ENCODE assay signal across 17 cellular contexts in genomic region chr15:66691727-66692126, GRCh38. TPM values are rescaled to one million over a fixed set of nuclear protein-coding genes. Genes with fewer than 3 reads are reported as not detected.
DNase-seq lines count a peak whose midpoint lies in the region; ATAC-seq and TF ChIP-seq lines count a peak whose summit lies in the region.
"Had no signal": no experiment of that assay in that cellular context is flagged by ENCODE, and none has a peak within 500 bp of the region (broad histone marks: within the 10 kb centered on the region; RNA-seq: fewer than 3 reads in every experiment).

No MANE protein-coding gene starts in this region.

- no peaks in the 10 kb centered on the region for H3K9me2 ChIP-seq in GM23338 (ENCODE audit: insufficient read depth)
- H3K9me2 ChIP-seq in hepatocyte (replicated peaks; ENCODE audit: insufficient read depth), result no peaks in the 10 kb centered on the region

- H3K18ac ChIP-seq in trophoblast cell (ENCODE audit: low read length), result no peak overlapping the region

- DNase-seq in activated CD4-positive, alpha-beta T cell treated with anti-CD3 and anti-CD28 coated beads, Interleukin-2, amount 10 ng/mL, durations not matched to agents 7 days and 5 days, result no peak
- DNase-seq in activated CD4-positive, alpha-beta T cell treated with anti-CD3 and anti-CD28 coated beads, Interleukin-2, amount 50 U/mL, for 48 hours, result no peak
- no peak for DNase-seq in GM23338 (ENCODE audit: low spot score)
- DNase-seq in hepatocyte (ENCODE audit: low spot score), result no peak
- no peak for DNase-seq in trophoblast cell
- DNase-seq in H7, result no peak
- no peak for DNase-seq in retina
- DNase-seq: 8988T, DMS 273 treated with DMSO at 0.1 percent for 48 hours, HFFc6, KBM-7, MV-4-11, NCI-H1417 treated with DMSO at 0.1 percent for 48 hours, NCI-H1930, NCI-H446 treated with DMSO at 0.1 percent for 48 hours had no signal

- peak overlapping the region; percentile 29 for H4K91ac ChIP-seq in trophoblast cell (ENCODE audit: low read depth, low read length)

- H3K4me1 Mint-ChIP-seq in activated CD4-positive, alpha-beta T cell treated with anti-CD3 and anti-CD28 coated beads, Interleukin-2, amount 10 ng/mL, durations not matched to agents 7 days and 5 days, result peaks cover 18% of the 10 kb centered on the region
- H3K4me1 Mint-ChIP-seq in GM23338, result no peaks in the 10 kb centered on the region

- no peak overlapping the region for H3K9ac ChIP-seq in trophoblast cell (ENCODE audit: low read length)

- ATAC-seq in GM23338, result no peak
- no peak for ATAC-seq in GM18511 (IDR thresholded peaks at IDR 0.05; ENCODE audit: unreplicated experiment)
- ATAC-seq: Panc1 had no signal

- H3K27me3 ChIP-seq in GM23338 (ENCODE audit: insufficient read depth) (no peaks in the 10 kb centered on the region), hepatocyte (no peaks in the 10 kb centered on the region), trophoblast cell (ENCODE audit: insufficient read depth, low read length) (no peaks in the 10 kb centered on the region), H7 (ENCODE audit: control insufficient read depth, insufficient read depth, low read length) (no peaks in the 10 kb centered on the region)

- POLR2A ChIA-PET in activated CD4-positive, alpha-beta T cell treated with anti-CD3 and anti-CD28 coated beads, Interleukin-2, amount 10 ng/mL, durations not matched to agents 7 days and 5 days (lab: Charles Lee), result no interaction called here

- H3K9me3 ChIP-seq in hepatocyte (ENCODE audit: low read depth), result no peaks in the 10 kb centered on the region
- H3K9me3 ChIP-seq in trophoblast cell (ENCODE audit: insufficient read depth, low read depth, low read length), result no peaks in the 10 kb centered on the region

- H4K8ac ChIP-seq in trophoblast cell (ENCODE audit: low read depth, low read length), result no peak overlapping the region

- no peaks in the 10 kb centered on the region for H3K79me2 ChIP-seq in GM23338 (replicated peaks; ENCODE audit: insufficient read depth)
- H3K79me2 ChIP-seq in hepatocyte, result no peaks in the 10 kb centered on the region
- H3K79me2 ChIP-seq in trophoblast cell (ENCODE audit: control insufficient read depth, insufficient read depth, low read length, poor library complexity), result no peaks in the 10 kb centered on the region

- peak overlapping the region; percentile 73 for H2BK12ac ChIP-seq in trophoblast cell (ENCODE audit: low read length)

- H3K9me3 Mint-ChIP-seq in activated CD4-positive, alpha-beta T cell treated with anti-CD3 and anti-CD28 coated beads, Interleukin-2, amount 10 ng/mL, durations not matched to agents 7 days and 5 days, result peaks cover 3% of the 10 kb centered on the region
- H3K9me3 Mint-ChIP-seq in GM23338, result no peaks in the 10 kb centered on the region
- H3K9me3 Mint-ChIP-seq: HFFc6 had no signal

- no peak overlapping the region for H3K14ac ChIP-seq in trophoblast cell (ENCODE audit: low read length)

- H2AFZ ChIP-seq in GM23338 (0 out of 2 replicates have a peak overlapping the region, but pooled peaks have one; percentile 3), hepatocyte (no peak overlapping the region), trophoblast cell (ENCODE audit: insufficient read depth, low read length, poor library complexity) (no peak overlapping the region)

- H3K36me3 ChIP-seq in GM23338 (ENCODE audit: insufficient read depth) (no peaks in the 10 kb centered on the region), hepatocyte (replicated peaks; ENCODE audit: insufficient read depth, low read depth) (no peaks in the 10 kb centered on the region), trophoblast cell (ENCODE audit: control insufficient read depth in 1 of 2, insufficient read depth in 2 of 2, low read length in 2 of 2) (no peaks in the 10 kb centered on the region), H7 (replicated peaks; ENCODE audit: control insufficient read depth, insufficient read depth, low read length) (no peaks in the 10 kb centered on the region)

- H3K4me2 ChIP-seq in GM23338, result no peak overlapping the region
- H3K4me2 ChIP-seq in hepatocyte, result no peak overlapping the region
- H3K4me2 ChIP-seq in trophoblast cell (ENCODE audit: low read length), result no peak overlapping the region

- peak overlapping the region; percentile 38 for H2BK120ac ChIP-seq in trophoblast cell (ENCODE audit: insufficient read depth, low read length, poor library complexity)

- no peak overlapping the region for H3K23ac ChIP-seq in trophoblast cell (ENCODE audit: low read length)

- no peak overlapping the region for H4K12ac ChIP-seq in trophoblast cell (ENCODE audit: low read depth, low read length)

- no peaks in the 10 kb centered on the region for H3K4me1 ChIP-seq in GM23338 (ENCODE audit: insufficient read depth)
- H3K4me1 ChIP-seq in hepatocyte (ENCODE audit: insufficient read depth), result peaks cover 11% of the 10 kb centered on the region
- H3K4me1 ChIP-seq in trophoblast cell (ENCODE audit: control insufficient read depth in 1 of 2, insufficient read depth in 2 of 2, low read length in 2 of 2), result peaks cover 4 to 6% of the 10 kb centered on the region in 2 experiments

- no peak overlapping the region for H3K4me3 Mint-ChIP-seq in activated CD4-positive, alpha-beta T cell treated with anti-CD3 and anti-CD28 coated beads, Interleukin-2, amount 10 ng/mL, durations not matched to agents 7 days and 5 days
- no peak overlapping the region for H3K4me3 Mint-ChIP-seq in GM23338
- H3K4me3 Mint-ChIP-seq: HFFc6 had no signal

- H4K20me1 ChIP-seq in GM23338 (replicated peaks; ENCODE audit: insufficient read depth), result no peaks in the 10 kb centered on the region
- no peaks in the 10 kb centered on the region for H4K20me1 ChIP-seq in hepatocyte (ENCODE audit: insufficient read depth, poor library complexity, severe bottlenecking)

- H3K27ac ChIP-seq in GM23338 (ENCODE audit: low read depth) (no peak overlapping the region), hepatocyte (peak overlapping the region; percentile 1), trophoblast cell (ENCODE audit: low read depth, low read length) (no peak overlapping the region)

- peak overlapping the region; percentile 38 for H3K27ac Mint-ChIP-seq in activated CD4-positive, alpha-beta T cell treated with anti-CD3 and anti-CD28 coated beads, Interleukin-2, amount 10 ng/mL, durations not matched to agents 7 days and 5 days
- no peak overlapping the region for H3K27ac Mint-ChIP-seq in GM23338
- H3K27ac Mint-ChIP-seq: HFFc6 had no signal

- H3F3A ChIP-seq in GM23338 (replicated peaks; ENCODE audit: low read depth), result no peaks in the 10 kb centered on the region

- no peak overlapping the region for H3K4ac ChIP-seq in trophoblast cell (ENCODE audit: low read depth, low read length)

- no peaks in the 10 kb centered on the region for H3K36me3 Mint-ChIP-seq in activated CD4-positive, alpha-beta T cell treated with anti-CD3 and anti-CD28 coated beads, Interleukin-2, amount 10 ng/mL, durations not matched to agents 7 days and 5 days (ENCODE audit: low read depth)
- no peaks in the 10 kb centered on the region for H3K36me3 Mint-ChIP-seq in GM23338 (ENCODE audit: low read depth)

- TF ChIP-seq CTCF in GM23338 (conservative IDR thresholded peaks at IDR 0.05; ENCODE audit: low read depth in 2 of 2) (no peak), hepatocyte (IDR thresholded peaks at IDR 0.05; ENCODE audit: poor library complexity) (no peak)

- no peak overlapping the region for H2BK5ac ChIP-seq in trophoblast cell (ENCODE audit: low read depth, low read length, poor library complexity)

- CTCF ChIA-PET in activated CD4-positive, alpha-beta T cell treated with anti-CD3 and anti-CD28 coated beads, Interleukin-2, amount 10 ng/mL, durations not matched to agents 7 days and 5 days (lab: Charles Lee), result interaction anchor here (0.5 to 1.1 kb wide), 5 partner anchors 8 to 1088 kb away, joined by 3 to 4 read pairs (median 3); no protein-coding TSS in a partner anchor

- peaks cover 5% of the 10 kb centered on the region for H3K79me1 ChIP-seq in trophoblast cell (ENCODE audit: low read length)

- H3K4me3 ChIP-seq in GM23338, result no peak overlapping the region
- H3K4me3 ChIP-seq in hepatocyte, result no peak overlapping the region
- no peak overlapping the region for H3K4me3 ChIP-seq in trophoblast cell (ENCODE audit: low read depth, low read length)
- no peak overlapping the region for H3K4me3 ChIP-seq in H7 (ENCODE audit: insufficient read depth, low read depth, low read length)

- no peak overlapping the region for H2AK5ac ChIP-seq in trophoblast cell (ENCODE audit: low read length)

- H3K27me3 Mint-ChIP-seq in activated CD4-positive, alpha-beta T cell treated with anti-CD3 and anti-CD28 coated beads, Interleukin-2, amount 10 ng/mL, durations not matched to agents 7 days and 5 days, result no peaks in the 10 kb centered on the region
- H3K27me3 Mint-ChIP-seq in GM23338 (ENCODE audit: insufficient read depth, low read depth, poor library complexity), result peaks cover 6% of the 10 kb centered on the region

TF ChIP-seq in GM23338, 12 proteins besides CTCF, POLR2A, EP300 and RAD21 (continues in another document):
- TF ChIP-seq EZH2phosphoT487 (IDR thresholded peaks at IDR 0.05; ENCODE audit: unreplicated experiment) (no peak), NANOG (IDR thresholded peaks at IDR 0.05; ENCODE audit: borderline replicate concordance) (no peak), POLR2AphosphoS5 (IDR thresholded peaks at IDR 0.05; ENCODE audit: low read depth) (no peak)

RNA-seq across cellular contexts. Expression of gene SMAD6, which starts 10.3 kb away (rescaled TPM):
- under 1 TPM; 0.40 TPM for total RNA-seq in activated CD4-positive, alpha-beta T cell treated with anti-CD3 and anti-CD28 coated beads, Interleukin-2, amount 10 ng/mL, durations not matched to agents 7 days and 5 days
- total RNA-seq in GM23338 (2014; rRNA removed; shearing (Covaris generic)), result 11.9 and 15.7 TPM in 2 replicates
- 1.6 and 2.1 TPM in 2 replicates for polyA plus RNA-seq in GM23338 (2016; fragmentation: Nextera tagmentation; extraction: Ambion mirVana)
- 26.4 and 35.4 TPM in 2 replicates for total RNA-seq in hepatocyte
- polyA plus RNA-seq in hepatocyte, result 24.2 and 26.6 TPM in 2 replicates
- 29.5 and 30.6 TPM in 2 replicates for polyA plus RNA-seq in trophoblast cell (2013)
- total RNA-seq in H7 (2014; rRNA removed; shearing (Covaris generic)), result 24.8 and 25.4 TPM in 2 replicates
